17 cellular contexts compared by ENCODE assay signal in genomic region chr1:116580446-116581322, GRCh38. TPM values are rescaled to one million over a fixed set of nuclear protein-coding genes. Genes with fewer than 3 reads are reported as not detected.
DNase-seq lines count a peak whose midpoint lies in the region; ATAC-seq and TF ChIP-seq lines count a peak whose summit lies in the region.
"Had no signal": no experiment of that assay in that cellular context is flagged by ENCODE, and none has a peak within 500 bp of the region (broad histone marks: within the 10 kb centered on the region; RNA-seq: fewer than 3 reads in every experiment).

No MANE protein-coding gene starts in this region.

- DNase-seq in AG10803 (ENCODE audit: low read depth) (peak; percentile 43), EH (ENCODE audit: low read depth) (peak; percentile 27), RPMI7951 (ENCODE audit: low read depth) (peak; percentile 64), glutamatergic neuron (no peak), NOMO-1 treated with dmso at 0.1 percent for 144 hours (lab: John Stamatoyannopoulos, UW; ENCODE audit: unreplicated experiment) (no peak), NCI-H526 treated with DMSO at 0.1 percent for 48 hours (lab: John Stamatoyannopoulos, UW) (no peak), H4 (ENCODE audit: low spot score) (no peak)
- DNase-seq: CD8-positive, alpha-beta T cell; GF-D8; H9; KBM-7; NCI-H1436; NCI-H2029; NCI-H510A treated with DMSO at 0.1 percent for 48 hours; SJCRH30; T-helper 17 cell had no signal

- H3K27ac Mint-ChIP-seq in glutamatergic neuron (ENCODE audit: unreplicated experiment) = peak overlapping the region; percentile 31
- H3K27ac Mint-ChIP-seq: CD8-positive, alpha-beta T cell; H9; T-helper 17 cell had no signal

- ATAC-seq in GM21367 (IDR thresholded peaks at IDR 0.05; ENCODE audit: unreplicated experiment) = no peak
- ATAC-seq: CD8-positive, alpha-beta T cell; T-helper 17 cell had no signal

- H3K4me1 Mint-ChIP-seq in glutamatergic neuron (ENCODE audit: low read depth, unreplicated experiment) = peaks cover 24% of the 10 kb centered on the region
- H3K4me1 Mint-ChIP-seq: H9 had no signal

- H3K9me3 Mint-ChIP-seq in glutamatergic neuron (ENCODE audit: unreplicated experiment) = peaks cover 6% of the 10 kb centered on the region
- H3K9me3 Mint-ChIP-seq: CD8-positive, alpha-beta T cell; H9 had no signal

- no peaks in the 10 kb centered on the region for H3K36me3 Mint-ChIP-seq in glutamatergic neuron (ENCODE audit: unreplicated experiment)
- H3K36me3 Mint-ChIP-seq: CD8-positive, alpha-beta T cell had no signal

- peaks cover 3% of the 10 kb centered on the region for H3K27me3 Mint-ChIP-seq in glutamatergic neuron (ENCODE audit: unreplicated experiment)

- TF ChIP-seq CTCF in AG10803 (conservative IDR thresholded peaks at IDR 0.05; ENCODE audit: low read length) = no peak
- no peak for TF ChIP-seq CTCF in glutamatergic neuron (IDR thresholded peaks at IDR 0.05; ENCODE audit: partially characterized antibody, unreplicated experiment)

- no peak overlapping the region for H3K4me3 ChIP-seq in AG10803 (ENCODE audit: low read length)
- H3K4me3 ChIP-seq: SJCRH30 had no signal

- no peak overlapping the region for H3K4me3 Mint-ChIP-seq in glutamatergic neuron (ENCODE audit: unreplicated experiment)
- H3K4me3 Mint-ChIP-seq: CD8-positive, alpha-beta T cell; H9 had no signal

RNA-seq across cellular contexts. Expression of gene CD58, which starts 9.9 kb away (rescaled TPM):
- total RNA-seq in RPMI7951 (2014; rRNA removed; shearing (Covaris generic)) = 91.5 and 111 TPM in 2 replicates
- total RNA-seq in glutamatergic neuron (ENCODE audit: unreplicated experiment) = 8.0 TPM
- total RNA-seq in H4 (2014; rRNA removed; shearing (Covaris generic)) = 15.9 and 18.4 TPM in 2 replicates

Comparison
In these comparisons a context has a peak if more than half of its experiments do, and no peak if none do; other contexts are left out.
1. DNase-seq: peak in AG10803 (single experiment), EH (single experiment) and RPMI7951 (single experiment); none in glutamatergic neuron (single experiment), NOMO-1 treated with dmso at 0.1 percent for 144 hours (single experiment), NCI-H526 treated with DMSO at 0.1 percent for 48 hours (single experiment) and H4 (single experiment).